9 cellular contexts compared by ENCODE assay signal in genomic region chr15:92848852-92849598, GRCh38. TPM values are rescaled to one million over a fixed set of nuclear protein-coding genes. Genes with fewer than 3 reads are reported as not detected.
DNase-seq lines count a peak whose midpoint lies in the region; ATAC-seq and TF ChIP-seq lines count a peak whose summit lies in the region.
"Had no signal": no experiment of that assay in that cellular context is flagged by ENCODE, and none has a peak within 500 bp of the region (broad histone marks: within the 10 kb centered on the region; RNA-seq: fewer than 3 reads in every experiment).

No MANE protein-coding gene starts in this region.

- peak overlapping the region; percentile 35 for H3K27ac ChIP-seq in smooth muscle cell (ENCODE audit: low read depth)
- H3K27ac ChIP-seq in PC-9: no peak overlapping the region
- no peak overlapping the region for H3K27ac ChIP-seq in psoas muscle

- H4K20me1 ChIP-seq in smooth muscle cell (ENCODE audit: low read depth): no peaks in the 10 kb centered on the region
- H4K20me1 ChIP-seq in PC-9 (ENCODE audit: insufficient read depth): no peaks in the 10 kb centered on the region

- 51% methylated on average over 13 of the region's 13 CpGs for WGBS in smooth muscle cell (ENCODE audit: low lambda C conversion rate)
- WGBS in psoas muscle, 3 donors: 83 to 89% (median 88%) methylated on average over 13 of the region's 13 CpGs

- no TSS peak for BruUV-seq in PC-9 (replicated peaks; lab: Mats Ljungman, UMichigan)

- H3K4me2 ChIP-seq in smooth muscle cell: no peak overlapping the region
- H3K4me2 ChIP-seq in PC-9: no peak overlapping the region

- peak overlapping the region; percentile 50 to 88 (median 74) for H3K4me3 Mint-ChIP-seq in IgD-negative memory B cell

- CTCF ChIA-PET in PC-9 (lab: Charles Lee): no interaction called here

- H3K4me1 ChIP-seq in smooth muscle cell (ENCODE audit: low read depth) (peaks cover 15% of the 10 kb centered on the region), PC-9 (replicated peaks; ENCODE audit: insufficient read depth) (peaks cover 27% of the 10 kb centered on the region), psoas muscle (no peaks in the 10 kb centered on the region)

- no peak overlapping the region for H3K9ac ChIP-seq in smooth muscle cell (ENCODE audit: low read depth)

- no peaks in the 10 kb centered on the region for H3K9me2 ChIP-seq in PC-9 (ENCODE audit: insufficient read depth)

- H3K36me3 ChIP-seq in smooth muscle cell (ENCODE audit: low read depth) (no peaks in the 10 kb centered on the region), PC-9 (ENCODE audit: low read depth) (no peaks in the 10 kb centered on the region), psoas muscle (ENCODE audit: insufficient read depth in 1 of 2, low read depth in 1 of 2) (no peaks in the 10 kb centered on the region)

- H3F3A ChIP-seq in smooth muscle cell (ENCODE audit: low read depth) (no peaks in the 10 kb centered on the region), PC-9 (ENCODE audit: insufficient read depth, low read depth) (peaks cover 17% of the 10 kb centered on the region; the same call in 1 of the 2 replicates)

- ATAC-seq in GM21367 (IDR thresholded peaks at IDR 0.05; ENCODE audit: unreplicated experiment) (peak; percentile 70), psoas muscle (no peak)

- H3K4me3 ChIP-seq in AG09309 (ENCODE audit: control insufficient read depth, low read depth, low read length): no peak overlapping the region
- H3K4me3 ChIP-seq in smooth muscle cell: no peak overlapping the region
- H3K4me3 ChIP-seq in PC-9: no peak overlapping the region
- no peak overlapping the region for H3K4me3 ChIP-seq in psoas muscle

- POLR2A ChIA-PET in PC-9 (lab: Charles Lee; ENCODE audit: unreplicated experiment): no interaction called here

- peaks cover 0 to 2% (median 0%) of the 10 kb centered on the region in 3 donors for H3K9me3 Mint-ChIP-seq in IgD-negative memory B cell

- H3K36me3 Mint-ChIP-seq in IgD-negative memory B cell: no peaks in the 10 kb centered on the region

- H3K27me3 ChIP-seq in smooth muscle cell (ENCODE audit: low read depth) (no peaks in the 10 kb centered on the region), PC-9 (ENCODE audit: insufficient read depth, low read depth) (no peaks in the 10 kb centered on the region), psoas muscle (ENCODE audit: insufficient read depth in 3 of 3, low read length in 2 of 3) (no peaks in the 10 kb centered on the region)

- H3K9me3 ChIP-seq in smooth muscle cell (replicated peaks; ENCODE audit: low read depth) (no peaks in the 10 kb centered on the region), PC-9 (ENCODE audit: insufficient read depth, low read depth) (no peaks in the 10 kb centered on the region), psoas muscle (no peaks in the 10 kb centered on the region)

- intact Hi-C loops in PC-9 (cut with micrococcal nuclease; ENCODE audit: unreplicated experiment) (no loop called here), psoas muscle (cut with DNase I) (no loop called here)

- no peak overlapping the region for H2AFZ ChIP-seq in smooth muscle cell (ENCODE audit: low read depth)
- H2AFZ ChIP-seq in PC-9: no peak overlapping the region

- DNase-seq in AG09309 (ENCODE audit: low read depth) (peak; percentile 53), smooth muscle cell (lab: John Stamatoyannopoulos, UW; ENCODE audit: unreplicated experiment) (no peak), PC-9 (no peak), psoas muscle (no peak), globus pallidus (ENCODE audit: low spot score) (no peak)
- DNase-seq in activated naive CD4-positive, alpha-beta T cell treated with Interleukin-2 at 50 U/mL for 16 hours: peak; percentile 28
- DNase-seq: right cardiac atrium had no signal

- no peak for TF ChIP-seq CTCF in AG09309 (IDR thresholded peaks at IDR 0.05; ENCODE audit: control insufficient read depth, insufficient read depth, low read depth, low read length, missing control alignments)
- no peak for TF ChIP-seq CTCF in smooth muscle cell (IDR thresholded peaks at IDR 0.05; ENCODE audit: borderline replicate concordance, insufficient read depth, poor library complexity, severe bottlenecking)
- no peak for TF ChIP-seq CTCF in PC-9 (conservative IDR thresholded peaks at IDR 0.05)
- no peak for TF ChIP-seq CTCF in psoas muscle (IDR thresholded peaks at IDR 0.05)

- H3K79me2 ChIP-seq in smooth muscle cell (ENCODE audit: low read depth) (no peaks in the 10 kb centered on the region), PC-9 (ENCODE audit: low read depth) (no peaks in the 10 kb centered on the region)

- H3K27me3 Mint-ChIP-seq in IgD-negative memory B cell: no peaks in the 10 kb centered on the region

- peak overlapping the region; percentile 88 to 92 (median 89) for H3K27ac Mint-ChIP-seq in IgD-negative memory B cell

- H3K4me1 Mint-ChIP-seq in IgD-negative memory B cell: peaks cover 47 to 53% (median 51%) of the 10 kb centered on the region in 3 donors

RNA-seq across cellular contexts. Expression of gene CHD2, which starts 51.1 kb away (rescaled TPM):
- 131 TPM for polyA plus RNA-seq in IgD-negative memory B cell
- total RNA-seq in smooth muscle cell: 99.2 and 132 TPM in 2 replicates
- 64.4 and 81.6 TPM in 2 replicates for polyA plus RNA-seq in smooth muscle cell
- total RNA-seq in PC-9 (2021): 105 and 120 TPM in 2 replicates
- 10 to 100 TPM; 40.9 to 53.0 (median 49.4) TPM for total RNA-seq in psoas muscle
- 10 to 100 TPM; 11.1 to 37.5 (median 12.9) TPM for polyA plus RNA-seq in psoas muscle

Comparison
In these comparisons a context has a peak if more than half of its experiments do, and no peak if none do; other contexts are left out.
1. DNase-seq: peak in AG09309 (single experiment) and activated naive CD4-positive, alpha-beta T cell treated with Interleukin-2 at 50 U/mL for 16 hours (single experiment); none in smooth muscle cell (single experiment), PC-9 (0 of 2), psoas muscle (0 of 2) and globus pallidus (single experiment).